Comparison of ENCODE assay signal across 1 cellular context in the genomic region with DNA sequence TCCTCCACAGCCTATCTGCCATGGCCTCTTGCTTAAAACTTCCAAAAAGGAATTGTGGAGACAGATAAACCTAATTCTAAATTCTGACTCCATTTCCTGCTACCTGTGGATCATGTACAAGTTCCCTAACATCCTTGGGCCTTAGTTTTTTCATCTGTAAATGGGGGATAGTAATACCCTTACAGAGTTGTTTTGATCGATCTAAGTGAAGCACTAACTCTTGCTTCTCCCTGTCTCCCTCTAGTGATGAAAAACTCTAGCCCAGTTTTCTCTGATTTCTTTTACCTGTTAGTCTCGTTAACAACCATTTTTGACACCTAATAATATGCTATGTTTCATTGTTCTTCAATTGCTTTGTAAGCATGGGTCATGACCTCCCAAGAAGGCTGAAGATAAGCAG.
TF ChIP-seq lines count a peak whose summit lies in the region.

No MANE protein-coding gene starts in this region.

TF ChIP-seq in SK-N-SH treated with all-trans-retinoic acid at 6 μM for 48 hours, 23 proteins besides CTCF, POLR2A, EP300 and RAD21 (continued from another document):
- TF ChIP-seq, protein P1, sequence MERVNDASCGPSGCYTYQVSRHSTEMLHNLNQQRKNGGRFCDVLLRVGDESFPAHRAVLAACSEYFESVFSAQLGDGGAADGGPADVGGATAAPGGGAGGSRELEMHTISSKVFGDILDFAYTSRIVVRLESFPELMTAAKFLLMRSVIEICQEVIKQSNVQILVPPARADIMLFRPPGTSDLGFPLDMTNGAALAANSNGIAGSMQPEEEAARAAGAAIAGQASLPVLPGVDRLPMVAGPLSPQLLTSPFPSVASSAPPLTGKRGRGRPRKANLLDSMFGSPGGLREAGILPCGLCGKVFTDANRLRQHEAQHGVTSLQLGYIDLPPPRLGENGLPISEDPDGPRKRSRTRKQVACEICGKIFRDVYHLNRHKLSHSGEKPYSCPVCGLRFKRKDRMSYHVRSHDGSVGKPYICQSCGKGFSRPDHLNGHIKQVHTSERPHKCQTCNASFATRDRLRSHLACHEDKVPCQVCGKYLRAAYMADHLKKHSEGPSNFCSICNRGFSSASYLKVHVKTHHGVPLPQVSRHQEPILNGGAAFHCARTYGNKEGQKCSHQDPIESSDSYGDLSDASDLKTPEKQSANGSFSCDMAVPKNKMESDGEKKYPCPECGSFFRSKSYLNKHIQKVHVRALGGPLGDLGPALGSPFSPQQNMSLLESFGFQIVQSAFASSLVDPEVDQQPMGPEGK (CRISPR knock-in tag; IDR thresholded peaks at IDR 0.05; ENCODE audit: borderline replicate concordance): no peak
- no peak for TF ChIP-seq TOX (CRISPR knock-in tag; IDR thresholded peaks at IDR 0.05; ENCODE audit: borderline replicate concordance)
- no peak for TF ChIP-seq GLIS3 (CRISPR knock-in tag; IDR thresholded peaks at IDR 0.05)
